Comparison of ENCODE assay signal across 21 cellular contexts in the genomic region with DNA sequence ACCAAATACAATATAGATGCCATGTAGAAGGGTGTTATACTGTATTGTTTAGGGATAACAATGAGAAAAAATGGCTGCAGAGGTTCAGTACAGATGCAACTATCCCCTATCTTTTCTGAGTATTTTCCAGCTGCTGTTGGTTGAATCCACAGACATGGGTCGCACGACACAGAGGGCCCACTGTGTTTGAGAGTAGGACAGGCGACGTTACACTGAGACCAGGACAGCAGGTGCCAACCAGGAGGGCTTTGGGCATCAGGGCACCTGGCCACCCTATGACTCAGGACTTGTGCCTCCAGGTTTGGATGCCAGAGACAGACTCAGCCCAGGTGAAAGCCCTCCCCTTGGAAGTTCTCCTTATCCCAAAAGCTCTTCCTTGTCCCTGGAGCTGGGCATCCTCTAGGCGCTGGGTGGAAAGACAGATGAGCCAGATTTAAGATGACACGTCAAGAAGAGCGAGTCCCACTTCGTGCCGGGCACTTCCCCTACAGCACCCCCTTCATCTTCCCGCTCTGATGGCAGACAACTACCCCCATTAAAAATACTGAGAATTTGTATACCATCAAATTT. TPM values are rescaled to one million over a fixed set of nuclear protein-coding genes. Genes with fewer than 3 reads are reported as not detected.
"Had no signal": no experiment of that assay in that cellular context is flagged by ENCODE, and none has a peak within 500 bp of the region (broad histone marks: within the 10 kb centered on the region; RNA-seq: fewer than 3 reads in every experiment).

No MANE protein-coding gene starts in this region.

- H3K9me3 Mint-ChIP-seq: activated naive CD8-positive, alpha-beta T cell treated with anti-CD3 and anti-CD28 coated beads, Interleukin-2, amount 10 ng/mL, durations not matched to agents 7 days and 5 days; central memory CD8-positive, alpha-beta T cell; dendritic cell treated with granulocyte-macrophage colony-stimulating factor and Interleukin-4, amounts not matched to agents 40 ng/mL and 50 ng/mL, for 4 days; naive thymus-derived CD4-positive, alpha-beta T cell; stimulated activated naive CD8-positive, alpha-beta T cell treated with anti-CD3 and anti-CD28 coated beads, Interleukin-15, Interleukin-2, amounts not matched to agents 100 ng/mL and 50 ng/mL, for 24 hours had no signal

- H3K27ac ChIP-seq: brain microvascular endothelial cell, foreskin keratinocyte, SK-N-MC, skin epidermis, thoracic aorta had no signal

- H3K27ac Mint-ChIP-seq: activated CD8-positive, alpha-beta T cell treated with anti-CD3 and anti-CD28 coated beads, Interleukin-2, amount 10 ng/mL, durations not matched to agents 7 days and 5 days; activated naive CD8-positive, alpha-beta T cell treated with anti-CD3 and anti-CD28 coated beads, Interleukin-2, amount 10 ng/mL, durations not matched to agents 7 days and 5 days; dendritic cell treated with granulocyte-macrophage colony-stimulating factor and Interleukin-4, amounts not matched to agents 40 ng/mL and 50 ng/mL, for 4 days; naive thymus-derived CD4-positive, alpha-beta T cell; stimulated activated naive CD8-positive, alpha-beta T cell treated with anti-CD3 and anti-CD28 coated beads, Interleukin-15, Interleukin-2, amounts not matched to agents 100 ng/mL and 50 ng/mL, for 24 hours had no signal

- H3K4me1 Mint-ChIP-seq: activated naive CD8-positive, alpha-beta T cell treated with anti-CD3 and anti-CD28 coated beads, Interleukin-2, amount 10 ng/mL, durations not matched to agents 7 days and 5 days; central memory CD8-positive, alpha-beta T cell had no signal

- H3K4me3 ChIP-seq: lung, SK-N-MC, skin epidermis, thoracic aorta had no signal

- H3K9me3 ChIP-seq: thoracic aorta had no signal

- DNase-seq: activated CD4-positive, alpha-beta T cell treated with anti-CD3 and anti-CD28 coated beads for 48 hours; activated CD8-positive, alpha-beta T cell treated with anti-CD3 and anti-CD28 coated beads, Interleukin-2, amount 10 ng/mL, durations not matched to agents 7 days and 5 days; activated naive CD4-positive, alpha-beta T cell; activated naive CD8-positive, alpha-beta T cell treated with anti-CD3 and anti-CD28 coated beads, Interleukin-2, amount 10 ng/mL, durations not matched to agents 7 days and 5 days; activated T-cell treated with anti-CD3 and anti-CD28 coated beads for 4 hours; anterior cingulate cortex; brain microvascular endothelial cell; effector memory CD4-positive, alpha-beta T cell; foreskin keratinocyte; naive thymus-derived CD4-positive, alpha-beta T cell; stimulated activated CD4-positive, alpha-beta T cell treated with anti-CD3 and anti-CD28 coated beads, Interleukin-4, amount 100 ng/mL, for 24 hours; T1000 had no signal

- H3K4me1 ChIP-seq: foreskin keratinocyte had no signal

- H3K36me3 Mint-ChIP-seq: activated naive CD8-positive, alpha-beta T cell treated with anti-CD3 and anti-CD28 coated beads, Interleukin-2, amount 10 ng/mL, durations not matched to agents 7 days and 5 days; naive thymus-derived CD4-positive, alpha-beta T cell had no signal

- H3K4me3 Mint-ChIP-seq: activated CD8-positive, alpha-beta T cell treated with anti-CD3 and anti-CD28 coated beads, Interleukin-2, amount 10 ng/mL, durations not matched to agents 7 days and 5 days; activated naive CD8-positive, alpha-beta T cell treated with anti-CD3 and anti-CD28 coated beads, Interleukin-2, amount 10 ng/mL, durations not matched to agents 7 days and 5 days; central memory CD8-positive, alpha-beta T cell; dendritic cell treated with granulocyte-macrophage colony-stimulating factor and Interleukin-4, amounts not matched to agents 40 ng/mL and 50 ng/mL, for 4 days; naive thymus-derived CD4-positive, alpha-beta T cell; stimulated activated naive CD8-positive, alpha-beta T cell treated with anti-CD3 and anti-CD28 coated beads, Interleukin-15, Interleukin-2, amounts not matched to agents 100 ng/mL and 50 ng/mL, for 24 hours had no signal

- ATAC-seq: activated CD8-positive, alpha-beta T cell treated with anti-CD3 and anti-CD28 coated beads, Interleukin-2, amount 10 ng/mL, durations not matched to agents 7 days and 5 days; foreskin keratinocyte; naive thymus-derived CD4-positive, alpha-beta T cell had no signal

- H3K36me3 ChIP-seq: brain microvascular endothelial cell, thoracic aorta had no signal

- H3K27me3 ChIP-seq: brain microvascular endothelial cell had no signal

RNA-seq across cellular contexts. Expression of a gene that starts 30.8 kb away (rescaled TPM):
- total RNA-seq: activated CD8-positive, alpha-beta T cell treated with anti-CD3 and anti-CD28 coated beads, Interleukin-2, amount 10 ng/mL, durations not matched to agents 7 days and 5 days; activated naive CD8-positive, alpha-beta T cell treated with anti-CD3 and anti-CD28 coated beads, Interleukin-2, amount 10 ng/mL, durations not matched to agents 7 days and 5 days; foreskin keratinocyte; posterior vena cava; thoracic aorta; urinary bladder had no signal
- polyA plus RNA-seq: foreskin keratinocyte had no signal
